Comparison of ENCODE assay signal across 19 cellular contexts in genomic region chr7:98404840-98405239, GRCh38. TPM values are rescaled to one million over a fixed set of nuclear protein-coding genes. Genes with fewer than 3 reads are reported as not detected.
DNase-seq lines count a peak whose midpoint lies in the region; ATAC-seq, FAIRE-seq and TF ChIP-seq lines count a peak whose summit lies in the region.
"Had no signal": no experiment of that assay in that cellular context is flagged by ENCODE, and none has a peak within 500 bp of the region (broad histone marks: within the 10 kb centered on the region; RNA-seq: fewer than 3 reads in every experiment).

No MANE protein-coding gene starts in this region.

- FAIRE-seq in A549 (lab: Jason Lieb, UNC) (no peak), astrocyte (lab: Jason Lieb, UNC) (no peak), endothelial cell of umbilical vein (lab: Jason Lieb, UNC) (no peak)
- FAIRE-seq: A204.1, D721Med had no signal

- H3K9me1 ChIP-seq in endothelial cell of umbilical vein (replicated peaks; ENCODE audit: control insufficient read depth, extremely low read depth, insufficient read depth, low read length): no peaks in the 10 kb centered on the region

- no TSS peak for BruUV-seq in endothelial cell of umbilical vein (replicated peaks; lab: Mats Ljungman, UMichigan)

- TF ChIP-seq RAD21 in A549 (conservative IDR thresholded peaks at IDR 0.05 in 1 of 2, IDR thresholded peaks at IDR 0.05 in 1 of 2): no peak

- H3K4me1 Mint-ChIP-seq in GM23338 (peaks cover 4% of the 10 kb centered on the region; the same call in 1 of the 3 replicates), astrocyte (ENCODE audit: low read depth, unreplicated experiment) (no peaks in the 10 kb centered on the region)

- H3K27ac ChIP-seq in A549 (peak overlapping the region; percentile 19 to 25; a peak in 3 of 6 replicates), GM23338 (ENCODE audit: low read depth) (no peak overlapping the region), astrocyte (ENCODE audit: low read depth, low read length) (no peak overlapping the region), endothelial cell of umbilical vein (ENCODE audit: insufficient read depth, low read depth, low read length) (no peak overlapping the region)
- H3K27ac ChIP-seq: C4-2B, HL-60 had no signal

- H3K79me2 ChIP-seq in GM23338 (replicated peaks; ENCODE audit: insufficient read depth): peaks cover 3% of the 10 kb centered on the region
- no peaks in the 10 kb centered on the region for H3K79me2 ChIP-seq in astrocyte (ENCODE audit: insufficient read depth, low read length)
- H3K79me2 ChIP-seq in endothelial cell of umbilical vein (ENCODE audit: control insufficient read depth, insufficient read depth, low read length): no peaks in the 10 kb centered on the region

- ATAC-seq in A549: no peak
- ATAC-seq in GM23338: no peak
- no peak for ATAC-seq in left lobe of liver
- ATAC-seq in HG03045 (IDR thresholded peaks at IDR 0.05; ENCODE audit: unreplicated experiment): no peak

- H3K4me3 Mint-ChIP-seq in GM23338 (no peak overlapping the region), astrocyte (ENCODE audit: unreplicated experiment) (peak overlapping the region; percentile 50)
- H3K4me3 Mint-ChIP-seq: CD4-positive, alpha-beta T cell had no signal

- POLR2A ChIA-PET in A549 (lab: Yijun Ruan, JAX) (no interaction called here), endothelial cell of umbilical vein (lab: Charles Lee) (no interaction called here)

- H3K9me3 Mint-ChIP-seq in GM23338 (peaks cover 5% of the 10 kb centered on the region; the same call in 2 of the 3 replicates), astrocyte (ENCODE audit: unreplicated experiment) (no peaks in the 10 kb centered on the region)
- H3K9me3 Mint-ChIP-seq: CD4-positive, alpha-beta T cell had no signal

- H3K36me3 Mint-ChIP-seq in GM23338 (ENCODE audit: low read depth) (peaks cover 1% of the 10 kb centered on the region; the same call in 1 of the 3 replicates), astrocyte (ENCODE audit: low read depth, unreplicated experiment) (no peaks in the 10 kb centered on the region)

- no peak overlapping the region for H3K27ac Mint-ChIP-seq in GM23338
- no peak overlapping the region for H3K27ac Mint-ChIP-seq in astrocyte (ENCODE audit: unreplicated experiment)
- H3K27ac Mint-ChIP-seq: CD4-positive, alpha-beta T cell had no signal

- H3K9me2 ChIP-seq in GM23338 (ENCODE audit: insufficient read depth): no peaks in the 10 kb centered on the region

- dilution Hi-C loops in endothelial cell of umbilical vein (cut with MboI; ENCODE audit: extremely low pct_ligation_motif_present, low sequenced_read_pairs): no loop called here

- H3K4me1 ChIP-seq in A549 (peaks cover 19% of the 10 kb centered on the region), GM23338 (ENCODE audit: insufficient read depth) (no peaks in the 10 kb centered on the region), astrocyte (ENCODE audit: insufficient read depth, low read length) (peaks cover 5% of the 10 kb centered on the region), endothelial cell of umbilical vein (ENCODE audit: control insufficient read depth, extremely low read depth, insufficient read depth, low read length) (no peaks in the 10 kb centered on the region)

- H3K9me3 ChIP-seq in A549 (no peaks in the 10 kb centered on the region), astrocyte (ENCODE audit: insufficient read depth, low read depth, low read length) (no peaks in the 10 kb centered on the region), endothelial cell of umbilical vein (replicated peaks; ENCODE audit: control insufficient read depth, insufficient read depth, low read length) (no peaks in the 10 kb centered on the region)

- H3K4me3 ChIP-seq in A549 (no peak overlapping the region), GM23338 (no peak overlapping the region), astrocyte (ENCODE audit: insufficient read depth, low read depth, low read length) (no peak overlapping the region), endothelial cell of umbilical vein (replicated peaks in 1 of 3; ENCODE audit: insufficient read depth in 1 of 3, low read depth in 1 of 3, low read length in 3 of 3) (no peak overlapping the region), H7 (ENCODE audit: insufficient read depth, low read depth, low read length) (no peak overlapping the region)

- TF ChIP-seq EP300 in A549 (IDR thresholded peaks at IDR 0.05): no peak

- H3F3A ChIP-seq in GM23338 (replicated peaks; ENCODE audit: low read depth): 0 out of 2 replicates have a peak, but pooled peaks cover 2% of the 10 kb centered on the region

- WGBS in A549 (ENCODE audit: missing lambda C conversion rate): 92% methylated on average over 2 of the region's 2 CpGs

- no peaks in the 10 kb centered on the region for H4K20me1 ChIP-seq in GM23338 (replicated peaks; ENCODE audit: insufficient read depth)
- H4K20me1 ChIP-seq in astrocyte (ENCODE audit: insufficient read depth, low read length): no peaks in the 10 kb centered on the region
- H4K20me1 ChIP-seq in endothelial cell of umbilical vein (replicated peaks; ENCODE audit: control insufficient read depth, extremely low read depth, insufficient read depth, low read length): no peaks in the 10 kb centered on the region

- TF ChIP-seq CTCF in A549 (IDR thresholded peaks at IDR 0.05) (no peak), GM23338 (conservative IDR thresholded peaks at IDR 0.05; ENCODE audit: low read depth in 2 of 2) (no peak), astrocyte (IDR thresholded peaks at IDR 0.05; ENCODE audit: insufficient read depth, low read depth, low read length) (no peak), endothelial cell of umbilical vein (IDR thresholded peaks at IDR 0.05; ENCODE audit: extremely low read depth in 1 of 2, insufficient read depth in 1 of 2, low read depth in 1 of 2, low read length in 2 of 2) (no peak)

- H2AFZ ChIP-seq in GM23338 (peak overlapping the region; percentile 43; the same call in 1 of the 2 replicates), astrocyte (ENCODE audit: low read depth, low read length) (no peak overlapping the region), endothelial cell of umbilical vein (ENCODE audit: low read depth, low read length) (no peak overlapping the region)

- intact Hi-C loops in endothelial cell of umbilical vein (cut with micrococcal nuclease): loop anchor here (5.0 kb wide), 3 partner anchors 38 to 383 kb away; partner anchors contain the start of gene BRI3

- H3K9ac ChIP-seq in astrocyte (ENCODE audit: low read length) (no peak overlapping the region), endothelial cell of umbilical vein (replicated peaks; ENCODE audit: extremely low read depth, insufficient read depth, low read length) (no peak overlapping the region)

- DNase-seq in A549 (ENCODE audit: low read depth in 1 of 2, low spot score in 1 of 2) (no peak), GM23338 (ENCODE audit: low spot score) (no peak), astrocyte (ENCODE audit: low read depth) (no peak), endothelial cell of umbilical vein (ENCODE audit: low read depth, low spot score) (no peak), left lobe of liver (ENCODE audit: low spot score) (no peak), H7 (no peak)
- DNase-seq: AML-193; Caco-2; CD4-positive, alpha-beta T cell; DMS79 treated with DMSO at 0.1 percent for 48 hours; GF-D8; HCEC 1CT; IMR-90; KBM-7 had no signal

- H3K4me2 ChIP-seq in A549: no peak overlapping the region
- no peak overlapping the region for H3K4me2 ChIP-seq in GM23338
- H3K4me2 ChIP-seq in astrocyte (ENCODE audit: low read length): no peak overlapping the region
- no peak overlapping the region for H3K4me2 ChIP-seq in endothelial cell of umbilical vein (ENCODE audit: insufficient read depth, low read length)

- H3K27me3 ChIP-seq in GM23338 (ENCODE audit: insufficient read depth) (no peaks in the 10 kb centered on the region), astrocyte (ENCODE audit: insufficient read depth, low read length) (no peaks in the 10 kb centered on the region), endothelial cell of umbilical vein (ENCODE audit: control insufficient read depth in 2 of 2, insufficient read depth in 2 of 2, low read length in 2 of 2) (peaks cover 2% of the 10 kb centered on the region in 2 experiments), H7 (ENCODE audit: control insufficient read depth, insufficient read depth, low read length) (no peaks in the 10 kb centered on the region)

- CTCF ChIA-PET in A549 (lab: Yijun Ruan, JAX): interaction anchor here (1.0 to 11.7 kb wide), 4 partner anchors 14 to 437 kb away, joined by 3 to 192 read pairs (median 4); no protein-coding TSS in a partner anchor
- CTCF ChIA-PET in endothelial cell of umbilical vein (lab: Charles Lee): no interaction called here

- TF ChIP-seq POLR2A in A549 (IDR thresholded peaks at IDR 0.05; ENCODE audit: low read length) (no peak), endothelial cell of umbilical vein (IDR thresholded peaks at IDR 0.05; ENCODE audit: low read depth, low read length) (no peak)

- no peaks in the 10 kb centered on the region for H3K36me3 ChIP-seq in GM23338 (ENCODE audit: insufficient read depth)
- H3K36me3 ChIP-seq in astrocyte (ENCODE audit: insufficient read depth, low read length): no peaks in the 10 kb centered on the region
- H3K36me3 ChIP-seq in endothelial cell of umbilical vein (ENCODE audit: control insufficient read depth in 2 of 2, extremely low read depth in 1 of 2, insufficient read depth in 2 of 2, low read length in 2 of 2): no peaks in the 10 kb centered on the region
- H3K36me3 ChIP-seq in H7 (replicated peaks; ENCODE audit: control insufficient read depth, insufficient read depth, low read length): no peaks in the 10 kb centered on the region

- H3K27me3 Mint-ChIP-seq in GM23338 (ENCODE audit: insufficient read depth, low read depth, poor library complexity): peaks cover 8% of the 10 kb centered on the region
- H3K27me3 Mint-ChIP-seq in astrocyte (ENCODE audit: low read depth, unreplicated experiment): peaks cover 6% of the 10 kb centered on the region

RNA-seq across cellular contexts. Expression of gene BAIAP2L1, which starts 4.0 kb away (rescaled TPM):
- 79.1 and 89.3 TPM in 2 replicates for polyA plus RNA-seq in A549 (2011; rRNA removed)
- 56.6 and 59.7 TPM in 2 replicates for polyA plus RNA-seq in A549 (2012; cell fraction: cytosol; rRNA removed)
- 62.6 and 68.6 TPM in 2 replicates for polyA plus RNA-seq in A549 (2012; cell fraction: nucleus; rRNA removed)
- 39.4 to 45.9 TPM (median 40.4 TPM) in 3 replicates for polyA plus RNA-seq in A549 (2017; fragmentation: RNase III; extraction: RNeasy Plus Mini Kit Qiagen cat#74134 plus additional on column Dnase treatment)
- 57.4 and 62.0 TPM in 2 replicates for polyA minus RNA-seq in A549 (2011; rRNA and poly(A)+ RNA removed)
- 37.2 and 38.3 TPM in 2 replicates for total RNA-seq in GM23338 (2014; rRNA removed; shearing (Covaris generic))
- 23.8 and 24.1 TPM in 2 replicates for polyA plus RNA-seq in GM23338 (2016; fragmentation: Nextera tagmentation; extraction: Ambion mirVana)
- 20.4 and 21.6 TPM in 2 replicates for total RNA-seq in astrocyte
- 1.1 and 1.2 TPM in 2 replicates for total RNA-seq in endothelial cell of umbilical vein
- 0.32 and 0.35 TPM in 2 replicates for polyA plus RNA-seq in endothelial cell of umbilical vein
- polyA plus RNA-seq in endothelial cell of umbilical vein (2011; cell fraction: cytosol; rRNA removed): 0.44 and 0.49 TPM in 2 replicates
- 0.66 and 0.78 TPM in 2 replicates for polyA plus RNA-seq in endothelial cell of umbilical vein (2011; cell fraction: nucleus; rRNA removed)
- 1.5 and 1.7 TPM in 2 replicates for polyA plus RNA-seq in endothelial cell of umbilical vein (2012)
- 0.49 and 0.64 TPM in 2 replicates for polyA minus RNA-seq in endothelial cell of umbilical vein
- 10.0 TPM for polyA minus RNA-seq in endothelial cell of umbilical vein (2011; cell fraction: cytosol; rRNA and poly(A)+ RNA removed)
- 0.34 TPM in 2 replicates for polyA minus RNA-seq in endothelial cell of umbilical vein (2011; cell fraction: nucleus; rRNA and poly(A)+ RNA removed)
- total RNA-seq in left lobe of liver: 12.9 TPM
- 16.6 and 24.9 TPM in 2 replicates for total RNA-seq in H7 (2014; rRNA removed; shearing (Covaris generic))

Comparison
In these comparisons a context has a peak if more than half of its experiments do, and no peak if none do; other contexts are left out.
1. H3K27ac ChIP-seq: peak in A549 (2 of 2); none in GM23338 (single experiment), astrocyte (single experiment) and endothelial cell of umbilical vein (single experiment).